2 cellular contexts compared by ENCODE assay signal in the genomic region with DNA sequence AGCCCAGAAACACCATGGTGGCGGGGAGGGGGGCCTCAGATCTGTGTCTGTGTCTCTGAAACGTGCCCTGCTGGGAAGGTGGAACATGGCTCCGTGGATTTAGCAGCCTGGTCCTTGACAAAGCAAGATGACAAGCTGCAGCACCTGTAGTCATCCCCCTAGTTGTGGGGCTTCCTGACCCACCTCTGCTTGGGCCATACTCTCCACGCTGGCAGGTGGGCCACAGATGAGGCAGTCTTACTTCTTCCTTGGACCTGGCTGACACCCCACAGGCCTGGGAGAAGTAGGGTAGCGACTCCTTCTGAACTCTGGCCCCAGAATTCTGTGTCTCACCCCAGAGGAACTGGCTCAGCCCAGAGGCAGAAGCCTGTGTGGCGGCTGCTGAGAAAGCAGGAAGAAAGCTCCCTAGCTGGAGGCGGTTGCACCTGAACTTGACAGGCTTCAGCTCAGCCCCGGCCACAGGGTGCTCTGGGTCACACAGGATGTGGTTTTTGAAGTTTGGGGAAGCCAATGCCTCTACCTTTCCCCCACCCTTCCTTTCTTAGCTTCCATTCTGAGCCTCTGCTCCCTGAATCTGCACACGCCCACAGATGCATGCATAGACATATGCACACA.
TF ChIP-seq lines count a peak whose summit lies in the region.

No MANE protein-coding gene starts in this region.

TF ChIP-seq in HepG2, 621 proteins besides CTCF, POLR2A, EP300 and RAD21 (continued from another document):
- TF ChIP-seq, protein P1, sequence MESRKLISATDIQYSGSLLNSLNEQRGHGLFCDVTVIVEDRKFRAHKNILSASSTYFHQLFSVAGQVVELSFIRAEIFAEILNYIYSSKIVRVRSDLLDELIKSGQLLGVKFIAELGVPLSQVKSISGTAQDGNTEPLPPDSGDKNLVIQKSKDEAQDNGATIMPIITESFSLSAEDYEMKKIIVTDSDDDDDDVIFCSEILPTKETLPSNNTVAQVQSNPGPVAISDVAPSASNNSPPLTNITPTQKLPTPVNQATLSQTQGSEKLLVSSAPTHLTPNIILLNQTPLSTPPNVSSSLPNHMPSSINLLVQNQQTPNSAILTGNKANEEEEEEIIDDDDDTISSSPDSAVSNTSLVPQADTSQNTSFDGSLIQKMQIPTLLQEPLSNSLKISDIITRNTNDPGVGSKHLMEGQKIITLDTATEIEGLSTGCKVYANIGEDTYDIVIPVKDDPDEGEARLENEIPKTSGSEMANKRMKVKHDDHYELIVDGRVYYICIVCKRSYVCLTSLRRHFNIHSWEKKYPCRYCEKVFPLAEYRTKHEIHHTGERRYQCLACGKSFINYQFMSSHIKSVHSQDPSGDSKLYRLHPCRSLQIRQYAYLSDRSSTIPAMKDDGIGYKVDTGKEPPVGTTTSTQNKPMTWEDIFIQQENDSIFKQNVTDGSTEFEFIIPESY (CRISPR knock-in tag; IDR thresholded peaks at IDR 0.05), result peak; percentile 85; the same call in 1 of the 2 replicates
- TF ChIP-seq AGO1 (IDR thresholded peaks at IDR 0.05; ENCODE audit: low read depth, low read length, poor library complexity, severe bottlenecking), result no peak

TF ChIP-seq in WTC11, 78 proteins besides CTCF, POLR2A, EP300 and RAD21 (continued from another document):
- TF ChIP-seq, protein P2, sequence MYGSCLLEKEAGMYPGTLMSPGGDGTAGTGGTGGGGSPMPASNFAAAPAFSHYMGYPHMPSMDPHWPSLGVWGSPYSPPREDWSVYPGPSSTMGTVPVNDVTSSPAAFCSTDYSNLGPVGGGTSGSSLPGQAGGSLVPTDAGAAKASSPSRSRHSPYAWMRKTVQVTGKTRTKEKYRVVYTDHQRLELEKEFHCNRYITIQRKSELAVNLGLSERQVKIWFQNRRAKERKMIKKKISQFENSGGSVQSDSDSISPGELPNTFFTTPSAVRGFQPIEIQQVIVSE (CRISPR knock-in tag; IDR thresholded peaks at IDR 0.05; ENCODE audit: borderline replicate concordance), result no peak
- TF ChIP-seq, protein P3, sequence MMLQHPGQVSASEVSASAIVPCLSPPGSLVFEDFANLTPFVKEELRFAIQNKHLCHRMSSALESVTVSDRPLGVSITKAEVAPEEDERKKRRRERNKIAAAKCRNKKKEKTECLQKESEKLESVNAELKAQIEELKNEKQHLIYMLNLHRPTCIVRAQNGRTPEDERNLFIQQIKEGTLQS (CRISPR knock-in tag; conservative IDR thresholded peaks at IDR 0.05), result no peak
- TF ChIP-seq, protein P4, sequence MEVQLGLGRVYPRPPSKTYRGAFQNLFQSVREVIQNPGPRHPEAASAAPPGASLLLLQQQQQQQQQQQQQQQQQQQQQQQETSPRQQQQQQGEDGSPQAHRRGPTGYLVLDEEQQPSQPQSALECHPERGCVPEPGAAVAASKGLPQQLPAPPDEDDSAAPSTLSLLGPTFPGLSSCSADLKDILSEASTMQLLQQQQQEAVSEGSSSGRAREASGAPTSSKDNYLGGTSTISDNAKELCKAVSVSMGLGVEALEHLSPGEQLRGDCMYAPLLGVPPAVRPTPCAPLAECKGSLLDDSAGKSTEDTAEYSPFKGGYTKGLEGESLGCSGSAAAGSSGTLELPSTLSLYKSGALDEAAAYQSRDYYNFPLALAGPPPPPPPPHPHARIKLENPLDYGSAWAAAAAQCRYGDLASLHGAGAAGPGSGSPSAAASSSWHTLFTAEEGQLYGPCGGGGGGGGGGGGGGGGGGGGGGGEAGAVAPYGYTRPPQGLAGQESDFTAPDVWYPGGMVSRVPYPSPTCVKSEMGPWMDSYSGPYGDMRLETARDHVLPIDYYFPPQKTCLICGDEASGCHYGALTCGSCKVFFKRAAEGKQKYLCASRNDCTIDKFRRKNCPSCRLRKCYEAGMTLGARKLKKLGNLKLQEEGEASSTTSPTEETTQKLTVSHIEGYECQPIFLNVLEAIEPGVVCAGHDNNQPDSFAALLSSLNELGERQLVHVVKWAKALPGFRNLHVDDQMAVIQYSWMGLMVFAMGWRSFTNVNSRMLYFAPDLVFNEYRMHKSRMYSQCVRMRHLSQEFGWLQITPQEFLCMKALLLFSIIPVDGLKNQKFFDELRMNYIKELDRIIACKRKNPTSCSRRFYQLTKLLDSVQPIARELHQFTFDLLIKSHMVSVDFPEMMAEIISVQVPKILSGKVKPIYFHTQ (CRISPR knock-in tag; IDR thresholded peaks at IDR 0.05), result no peak
- no peak for TF ChIP-seq IRF2 (CRISPR knock-in tag; IDR thresholded peaks at IDR 0.05; ENCODE audit: borderline replicate concordance, low read depth)
- TF ChIP-seq, protein P5, sequence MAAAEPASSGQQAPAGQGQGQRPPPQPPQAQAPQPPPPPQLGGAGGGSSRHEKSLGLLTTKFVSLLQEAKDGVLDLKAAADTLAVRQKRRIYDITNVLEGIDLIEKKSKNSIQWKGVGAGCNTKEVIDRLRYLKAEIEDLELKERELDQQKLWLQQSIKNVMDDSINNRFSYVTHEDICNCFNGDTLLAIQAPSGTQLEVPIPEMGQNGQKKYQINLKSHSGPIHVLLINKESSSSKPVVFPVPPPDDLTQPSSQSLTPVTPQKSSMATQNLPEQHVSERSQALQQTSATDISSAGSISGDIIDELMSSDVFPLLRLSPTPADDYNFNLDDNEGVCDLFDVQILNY (CRISPR knock-in tag; IDR thresholded peaks at IDR 0.05), result no peak
- TF ChIP-seq ZNF671 (CRISPR knock-in tag; IDR thresholded peaks at IDR 0.05), result no peak
- TF ChIP-seq JAZF1 (CRISPR knock-in tag; IDR thresholded peaks at IDR 0.05), result no peak
- no peak for TF ChIP-seq ZNF423 (CRISPR knock-in tag; IDR thresholded peaks at IDR 0.05)
TF ChIP-seq in WTC11: peak in this region for 0.
